8 cellular contexts compared by ENCODE assay signal in the genomic region with DNA sequence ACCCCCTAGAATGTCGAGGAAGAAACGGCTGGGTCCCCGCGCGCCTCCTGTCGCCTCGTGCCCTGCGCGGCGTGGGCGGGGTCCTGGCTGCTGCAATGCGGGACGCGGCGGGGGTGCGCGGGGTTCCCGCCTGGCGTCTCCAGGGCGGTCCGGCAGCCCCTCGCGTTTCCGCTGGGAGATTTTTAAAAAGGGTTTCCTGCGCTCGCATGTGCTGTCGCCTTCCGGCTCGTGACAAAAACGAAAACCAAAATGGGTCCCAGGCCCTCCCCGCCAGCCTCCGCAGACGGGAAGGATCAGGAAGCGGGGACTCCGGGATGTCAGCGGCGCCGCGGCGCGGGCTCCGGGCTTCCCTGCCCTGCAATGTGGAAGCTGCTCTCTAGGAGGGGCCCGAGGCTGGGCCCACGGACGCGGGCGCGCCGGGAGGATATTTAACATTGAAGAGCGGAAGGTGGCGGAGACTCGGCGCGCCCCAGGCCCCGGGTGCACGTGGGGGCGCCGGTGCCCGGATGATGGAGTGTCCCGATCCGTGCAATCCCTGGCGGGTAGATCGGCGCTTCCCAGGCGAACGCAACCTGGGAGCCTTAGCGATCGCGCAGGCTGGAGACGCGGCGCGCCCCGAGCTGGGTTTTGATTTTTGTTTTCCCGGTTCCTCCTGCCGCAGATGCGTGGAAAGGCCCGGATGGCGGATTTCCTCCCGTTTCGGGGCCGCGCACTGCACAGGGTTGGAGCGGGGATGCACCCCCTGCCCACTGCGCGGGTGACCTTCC. TPM values are rescaled to one million over a fixed set of nuclear protein-coding genes. Genes with fewer than 3 reads are reported as not detected.
DNase-seq lines count a peak whose midpoint lies in the region; ATAC-seq, FAIRE-seq and TF ChIP-seq lines count a peak whose summit lies in the region.

No MANE protein-coding gene starts in this region.

- peak overlapping the region; percentile 72 to 82 for H3K27ac ChIP-seq in kidney (ENCODE audit: low read depth in 2 of 2, low read length in 2 of 2)

- no peak overlapping the region for H3K27ac Mint-ChIP-seq in WTC11

- peaks cover 25% of the 10 kb centered on the region for H3K27me3 Mint-ChIP-seq in WTC11 (ENCODE audit: low read depth)

- POLR2A ChIA-PET in WTC11 (lab: Charles Lee) = interaction anchor here (1.3 kb wide), 1 partner anchor 104 kb away, joined by 3 read pairs; a partner anchor contains a TSS

- H3K4me1 ChIP-seq in ES-I3 (ENCODE audit: insufficient read depth, low read length) (peaks cover 25% of the 10 kb centered on the region), kidney (ENCODE audit: control insufficient read depth in 1 of 2, insufficient read depth in 1 of 2, low read depth in 1 of 2, low read length in 2 of 2) (peaks cover 2 to 6% of the 10 kb centered on the region in 2 donors)

- no peaks in the 10 kb centered on the region for H3K9me3 Mint-ChIP-seq in WTC11

- intact Hi-C loops in kidney (cut with DNase I) = no loop called here

- H3K36me3 ChIP-seq in ES-I3 (ENCODE audit: insufficient read depth, low read length) = peaks cover 7% of the 10 kb centered on the region
- H3K36me3 ChIP-seq in kidney (ENCODE audit: control insufficient read depth in 1 of 2, insufficient read depth in 2 of 2, low read length in 2 of 2) = peaks cover 0 to 3% of the 10 kb centered on the region in 2 donors

- CTCF ChIA-PET in WTC11 (lab: Charles Lee) = no interaction called here

- peak overlapping the region; percentile 77 for H3K4me3 Mint-ChIP-seq in WTC11

- no peak for FAIRE-seq in kidney (lab: Jason Lieb, UNC)

- H3K36me3 Mint-ChIP-seq in WTC11 = peaks cover 30% of the 10 kb centered on the region

- H3K9ac ChIP-seq in ES-I3 (ENCODE audit: low read depth, low read length) (peak overlapping the region; percentile 88), kidney (ENCODE audit: low read length in 2 of 2) (peak overlapping the region; percentile 41 to 81)

- peak overlapping the region; percentile 68 to 84 for H3K4me3 ChIP-seq in cardiac fibroblast (replicated peaks in 1 of 2; ENCODE audit: low read depth in 2 of 2, low read length in 2 of 2)
- H3K4me3 ChIP-seq in kidney (ENCODE audit: low read length in 2 of 2) = peak overlapping the region; percentile 73 to 76

- ATAC-seq in GM21717 (IDR thresholded peaks at IDR 0.05; ENCODE audit: unreplicated experiment) (peak; percentile 49), WTC11 (peak; percentile 26)

- H3K9me3 ChIP-seq in ES-I3 (ENCODE audit: control insufficient read depth, insufficient read depth, low read length) (no peaks in the 10 kb centered on the region; the same call in 1 of the 2 replicates), kidney (ENCODE audit: control insufficient read depth in 1 of 2, low read length in 2 of 2) (no peaks in the 10 kb centered on the region)

- peaks cover 41% of the 10 kb centered on the region for H3K4me1 Mint-ChIP-seq in WTC11

- DNase-seq in WTC11 (ENCODE audit: low spot score) (peak; percentile 48), cardiac fibroblast (ENCODE audit: low read depth in 2 of 2) (peak; percentile 70 to 79), kidney (peak; percentile 86), Ammon's horn (ENCODE audit: low spot score) (no peak)
- DNase-seq in stimulated activated CD4-positive, alpha-beta T cell treated with anti-CD3 and anti-CD28 coated beads, Interleukin-15, amount 100 ng/mL, for 48 hours (ENCODE audit: low read depth in 2 of 2) = peak; percentile 49 to 56

- TF ChIP-seq CTCF in LNCAP (IDR thresholded peaks at IDR 0.05) = 0 out of 2 replicates have a peak, but pooled peaks have one; percentile 12
- no peak for TF ChIP-seq CTCF in WTC11 (IDR thresholded peaks at IDR 0.05)
- TF ChIP-seq CTCF in cardiac fibroblast (IDR thresholded peaks at IDR 0.05; ENCODE audit: low read depth, low read length) = peak; percentile 28
- TF ChIP-seq CTCF in kidney (IDR thresholded peaks at IDR 0.05; ENCODE audit: borderline replicate concordance, extremely low read depth, insufficient read depth) = no peak

TF ChIP-seq in WTC11, 78 proteins besides CTCF, POLR2A, EP300 and RAD21 (continues in another document):
- no peak for TF ChIP-seq JUN (CRISPR knock-in tag; IDR thresholded peaks at IDR 0.05)
- peak; percentile 62; the same call in 1 of the 2 replicates for TF ChIP-seq ATF1 (CRISPR knock-in tag; IDR thresholded peaks at IDR 0.05)
- TF ChIP-seq, protein P1, sequence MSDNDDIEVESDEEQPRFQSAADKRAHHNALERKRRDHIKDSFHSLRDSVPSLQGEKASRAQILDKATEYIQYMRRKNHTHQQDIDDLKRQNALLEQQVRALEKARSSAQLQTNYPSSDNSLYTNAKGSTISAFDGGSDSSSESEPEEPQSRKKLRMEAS (CRISPR knock-in tag; IDR thresholded peaks at IDR 0.05) = no peak
- no peak for TF ChIP-seq ZNF232 (CRISPR knock-in tag; IDR thresholded peaks at IDR 0.05)
- no peak for TF ChIP-seq HMGA2 (CRISPR knock-in tag; IDR thresholded peaks at IDR 0.05)
- peak; percentile 17; the same call in 1 of the 2 replicates for TF ChIP-seq MYBL2 (CRISPR knock-in tag; IDR thresholded peaks at IDR 0.05)
- TF ChIP-seq, protein P2, sequence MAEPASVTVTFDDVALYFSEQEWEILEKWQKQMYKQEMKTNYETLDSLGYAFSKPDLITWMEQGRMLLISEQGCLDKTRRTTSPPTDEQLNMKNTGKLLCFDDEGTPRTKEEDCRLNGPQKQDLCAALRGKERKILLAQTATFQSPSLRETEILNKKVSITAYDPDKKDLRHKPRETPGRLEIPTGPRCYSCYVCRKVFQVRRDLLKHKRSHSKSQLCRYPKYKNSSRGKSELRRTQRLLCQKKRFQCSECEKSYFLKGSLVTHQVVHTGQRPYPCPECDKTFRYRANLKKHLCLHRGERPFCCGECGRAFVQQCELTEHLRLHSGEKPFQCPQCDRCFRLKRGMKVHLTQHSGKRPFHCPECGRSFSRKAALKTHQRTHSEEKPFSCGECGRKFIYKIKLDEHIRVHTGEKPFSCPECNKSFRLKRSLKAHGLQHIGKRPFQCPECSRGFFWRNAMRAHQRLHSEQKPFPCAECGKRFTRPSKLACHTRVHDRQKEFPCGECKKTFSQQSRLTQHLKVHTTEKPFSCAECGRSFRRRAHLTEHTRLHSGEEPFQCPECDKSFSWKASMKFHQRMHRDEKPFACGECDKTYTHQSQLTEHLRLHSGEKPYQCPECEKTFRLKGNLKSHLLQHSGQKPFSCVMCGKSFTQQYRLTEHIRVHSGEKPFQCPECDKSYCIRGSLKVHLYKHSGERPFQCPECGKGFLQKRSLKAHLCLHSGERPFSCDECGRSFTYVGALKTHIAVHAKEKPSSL (CRISPR knock-in tag; conservative IDR thresholded peaks at IDR 0.05) = no peak
- no peak for TF ChIP-seq NR2C2 (CRISPR knock-in tag; IDR thresholded peaks at IDR 0.05)
- TF ChIP-seq CREM (CRISPR knock-in tag; IDR thresholded peaks at IDR 0.05) = no peak
- TF ChIP-seq FOXJ3 (CRISPR knock-in tag; IDR thresholded peaks at IDR 0.05; ENCODE audit: borderline replicate concordance) = no peak
- TF ChIP-seq, protein P3, sequence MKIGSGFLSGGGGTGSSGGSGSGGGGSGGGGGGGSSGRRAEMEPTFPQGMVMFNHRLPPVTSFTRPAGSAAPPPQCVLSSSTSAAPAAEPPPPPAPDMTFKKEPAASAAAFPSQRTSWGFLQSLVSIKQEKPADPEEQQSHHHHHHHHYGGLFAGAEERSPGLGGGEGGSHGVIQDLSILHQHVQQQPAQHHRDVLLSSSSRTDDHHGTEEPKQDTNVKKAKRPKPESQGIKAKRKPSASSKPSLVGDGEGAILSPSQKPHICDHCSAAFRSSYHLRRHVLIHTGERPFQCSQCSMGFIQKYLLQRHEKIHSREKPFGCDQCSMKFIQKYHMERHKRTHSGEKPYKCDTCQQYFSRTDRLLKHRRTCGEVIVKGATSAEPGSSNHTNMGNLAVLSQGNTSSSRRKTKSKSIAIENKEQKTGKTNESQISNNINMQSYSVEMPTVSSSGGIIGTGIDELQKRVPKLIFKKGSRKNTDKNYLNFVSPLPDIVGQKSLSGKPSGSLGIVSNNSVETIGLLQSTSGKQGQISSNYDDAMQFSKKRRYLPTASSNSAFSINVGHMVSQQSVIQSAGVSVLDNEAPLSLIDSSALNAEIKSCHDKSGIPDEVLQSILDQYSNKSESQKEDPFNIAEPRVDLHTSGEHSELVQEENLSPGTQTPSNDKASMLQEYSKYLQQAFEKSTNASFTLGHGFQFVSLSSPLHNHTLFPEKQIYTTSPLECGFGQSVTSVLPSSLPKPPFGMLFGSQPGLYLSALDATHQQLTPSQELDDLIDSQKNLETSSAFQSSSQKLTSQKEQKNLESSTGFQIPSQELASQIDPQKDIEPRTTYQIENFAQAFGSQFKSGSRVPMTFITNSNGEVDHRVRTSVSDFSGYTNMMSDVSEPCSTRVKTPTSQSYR (CRISPR knock-in tag; IDR thresholded peaks at IDR 0.05) = no peak
- TF ChIP-seq, protein P4, sequence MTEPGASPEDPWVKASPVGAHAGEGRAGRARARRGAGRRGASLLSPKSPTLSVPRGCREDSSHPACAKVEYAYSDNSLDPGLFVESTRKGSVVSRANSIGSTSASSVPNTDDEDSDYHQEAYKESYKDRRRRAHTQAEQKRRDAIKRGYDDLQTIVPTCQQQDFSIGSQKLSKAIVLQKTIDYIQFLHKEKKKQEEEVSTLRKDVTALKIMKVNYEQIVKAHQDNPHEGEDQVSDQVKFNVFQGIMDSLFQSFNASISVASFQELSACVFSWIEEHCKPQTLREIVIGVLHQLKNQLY (CRISPR knock-in tag; IDR thresholded peaks at IDR 0.05) = no peak
- TF ChIP-seq CBFB (CRISPR knock-in tag; IDR thresholded peaks at IDR 0.05; ENCODE audit: low read depth) = no peak
- TF ChIP-seq, protein P5, sequence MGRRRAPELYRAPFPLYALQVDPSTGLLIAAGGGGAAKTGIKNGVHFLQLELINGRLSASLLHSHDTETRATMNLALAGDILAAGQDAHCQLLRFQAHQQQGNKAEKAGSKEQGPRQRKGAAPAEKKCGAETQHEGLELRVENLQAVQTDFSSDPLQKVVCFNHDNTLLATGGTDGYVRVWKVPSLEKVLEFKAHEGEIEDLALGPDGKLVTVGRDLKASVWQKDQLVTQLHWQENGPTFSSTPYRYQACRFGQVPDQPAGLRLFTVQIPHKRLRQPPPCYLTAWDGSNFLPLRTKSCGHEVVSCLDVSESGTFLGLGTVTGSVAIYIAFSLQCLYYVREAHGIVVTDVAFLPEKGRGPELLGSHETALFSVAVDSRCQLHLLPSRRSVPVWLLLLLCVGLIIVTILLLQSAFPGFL (CRISPR knock-in tag; IDR thresholded peaks at IDR 0.05; ENCODE audit: borderline replicate concordance) = no peak

RNA-seq across cellular contexts. Expression of a gene that starts 1.0 kb away (rescaled TPM):
- 127 to 156 TPM (median 150 TPM) in 3 replicates for total RNA-seq in WTC11 (2021)
- total RNA-seq in kidney = 139 TPM
- polyA plus RNA-seq in kidney (ENCODE audit: insufficient read depth, low read depth, low replicate concordance) = 51.2 TPM

Comparison
In these comparisons a context has a peak if more than half of its experiments do, and no peak if none do; other contexts are left out.
1. CTCF ChIP-seq: peak in LNCAP (single experiment) and cardiac fibroblast (single experiment); none in WTC11 (single experiment) and kidney (single experiment).